Comparison of ENCODE assay signal across 1 cellular context in genomic region chr11:85685820-85686459, GRCh38.
TF ChIP-seq lines count a peak whose summit lies in the region.

TSS of gene CCDC89 (minus strand) at chr11:85686195. CDS start at chr11:85686130, 65 bp downstream.

TF ChIP-seq in GM12878, 131 proteins besides CTCF, POLR2A, EP300 and RAD21 (continued from another document):
- TF ChIP-seq PRDM15 (CRISPR knock-in tag; IDR thresholded peaks at IDR 0.05), result no peak
